28 cellular contexts compared by ENCODE assay signal in the genomic region with DNA sequence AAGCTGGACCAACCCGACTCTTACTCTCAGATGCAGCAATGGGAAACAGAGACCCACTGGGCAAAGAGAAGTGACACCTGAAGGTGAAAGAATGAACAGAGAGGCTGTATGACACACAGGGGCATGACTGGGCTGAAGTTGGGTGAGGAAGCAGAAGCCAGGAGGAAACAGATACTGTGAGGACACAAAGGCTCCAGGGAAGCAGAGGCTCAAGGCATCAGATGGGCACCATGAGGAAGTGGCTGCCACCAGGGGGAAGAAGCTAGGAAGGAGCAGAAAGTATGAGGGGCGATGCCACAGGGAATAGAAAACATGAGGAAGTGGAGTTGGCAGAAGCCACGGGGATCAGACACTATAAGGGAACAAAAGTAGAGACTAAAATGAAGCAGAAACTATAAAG. TPM values are rescaled to one million over a fixed set of nuclear protein-coding genes. Genes with fewer than 3 reads are reported as not detected.
DNase-seq lines count a peak whose midpoint lies in the region; ATAC-seq, FAIRE-seq and TF ChIP-seq lines count a peak whose summit lies in the region.
"Had no signal": no experiment of that assay in that cellular context is flagged by ENCODE, and none has a peak within 500 bp of the region (broad histone marks: within the 10 kb centered on the region; RNA-seq: fewer than 3 reads in every experiment).

No MANE protein-coding gene starts in this region.

- no peaks in the 10 kb centered on the region for H3K4me1 Mint-ChIP-seq in nephron progenitor cell
- H3K4me1 Mint-ChIP-seq: CD8-positive, alpha-beta memory T cell had no signal

- no peak overlapping the region for H2BK12ac ChIP-seq in H1 (ENCODE audit: low read depth, low read length)

- no peak overlapping the region for H2BK5ac ChIP-seq in H1 (ENCODE audit: low read depth, low read length)

- no peaks in the 10 kb centered on the region for H3K9me3 ChIP-seq in HEK293 (ENCODE audit: control insufficient read depth, insufficient read depth, low read depth, low read length)
- peaks cover 8 to 10% of the 10 kb centered on the region in 2 experiments for H3K9me3 ChIP-seq in H1 (ENCODE audit: insufficient read depth in 2 of 2, low read depth in 1 of 2, low read length in 1 of 2)
- no peaks in the 10 kb centered on the region for H3K9me3 ChIP-seq in tibial artery

- H3K79me2 ChIP-seq in H1 (ENCODE audit: control insufficient read depth in 1 of 2, insufficient read depth in 2 of 2, low read length in 2 of 2), result no peaks in the 10 kb centered on the region

- no peak overlapping the region for H2AFZ ChIP-seq in H1 (ENCODE audit: low read length)

- H3K23me2 ChIP-seq in H1 (ENCODE audit: low read depth, low read length), result no peaks in the 10 kb centered on the region

- H4K5ac ChIP-seq in H1 (ENCODE audit: insufficient read length, low read depth, low read length), result no peak overlapping the region

- H3K18ac ChIP-seq in H1 (ENCODE audit: extremely low read depth, low read length), result no peak overlapping the region

- H4K8ac ChIP-seq in H1 (ENCODE audit: extremely low read depth, insufficient read depth, low read length), result no peak overlapping the region

- H3K27ac ChIP-seq in HEK293 (ENCODE audit: extremely low read depth, low read depth, low read length), result no peak overlapping the region
- H3K27ac ChIP-seq in H1 (ENCODE audit: low read depth, low read length), result no peak overlapping the region
- peak overlapping the region; percentile 43 for H3K27ac ChIP-seq in substantia nigra (ENCODE audit: low read depth, low read length, poor library complexity, severe bottlenecking)
- no peak overlapping the region for H3K27ac ChIP-seq in tibial artery
- H3K27ac ChIP-seq: SJCRH30 had no signal

- 0 out of 2 replicates have a peak overlapping the region, but pooled peaks have one; percentile 0 for H2BK20ac ChIP-seq in H1 (ENCODE audit: low read length)

- H3K4me1 ChIP-seq in HEK293 (ENCODE audit: control insufficient read depth, insufficient read depth, low read length) (no peaks in the 10 kb centered on the region), H1 (replicated peaks in 1 of 4; ENCODE audit: control insufficient read depth in 3 of 4, insufficient read depth in 4 of 4, low read length in 3 of 4) (peaks cover 5 to 17% (median 9%) of the 10 kb centered on the region in 4 experiments; a peak in 6 of 7 replicates), tibial artery (no peaks in the 10 kb centered on the region)
- H3K4me1 ChIP-seq: SJCRH30 had no signal

- TF ChIP-seq POLR2A in H1 (IDR thresholded peaks at IDR 0.05; ENCODE audit: control extremely low read depth in 1 of 2, low read depth in 2 of 2, low read length in 2 of 2), result no peak

- H3K36me3 Mint-ChIP-seq in nephron progenitor cell (ENCODE audit: low read depth), result peaks cover 16% of the 10 kb centered on the region

- H3K4ac ChIP-seq in H1 (replicated peaks; ENCODE audit: insufficient read length, low read depth, low read length), result no peak overlapping the region

- H3K36me3 ChIP-seq in HEK293 (ENCODE audit: control insufficient read depth in 2 of 2, insufficient read depth in 1 of 2, low read length in 2 of 2) (no peaks in the 10 kb centered on the region), H1 (ENCODE audit: control insufficient read depth in 2 of 4, insufficient read depth in 4 of 4, low read length in 3 of 4) (no peaks in the 10 kb centered on the region), tibial artery (no peaks in the 10 kb centered on the region)
- H3K36me3 ChIP-seq: SJCRH30 had no signal

- no peak overlapping the region for H3K14ac ChIP-seq in H1 (ENCODE audit: insufficient read length)

- no peak overlapping the region for H3K4me2 ChIP-seq in H1 (ENCODE audit: insufficient read depth in 1 of 2, low read depth in 2 of 2, low read length in 2 of 2)

- peak; percentile 66 for DNase-seq in MV-4-11 (lab: John Stamatoyannopoulos, UW)
- no peak for DNase-seq in H1 (ENCODE audit: low read depth in 1 of 2, low spot score in 2 of 2)
- no peak for DNase-seq in substantia nigra (lab: John Stamatoyannopoulos, UW)
- DNase-seq in tibial artery, result no peak
- DNase-seq in nephron progenitor cell, result no peak
- DNase-seq: C1 segment of cervical spinal cord; CD8-positive, alpha-beta memory T cell; DMS 273 treated with DMSO at 0.1 percent for 48 hours; DMS79 treated with DMSO at 0.1 percent for 48 hours; GF-D8; IMR-90; KG1; MM.1S; NCI-H1105; NCI-H1436 treated with DMSO at 0.1 percent for 48 hours; NCI-H187 treated with DMSO at 0.1 percent for 48 hours; NCI-H2107; NCI-H446; NCI-H524 treated with DMSO at 0.1 percent for 48 hours; NCI-H774; SJCRH30 had no signal

- CTCF ChIA-PET in HEK293 (lab: Yijun Ruan, JAX) (no interaction called here), H1 (lab: Charles Lee; ENCODE audit: partially characterized antibody) (interaction anchor here (0.5 to 4.4 kb wide), 12 partner anchors 9 to 68 kb away, joined by 3 to 17 read pairs (median 4); no protein-coding TSS in a partner anchor)

- WGBS in H1 (ENCODE audit: extremely low coverage in 1 of 2, insufficient coverage in 1 of 2, insufficient read length in 1 of 2, insufficient replicate concordance in 2 of 2, low coverage in 1 of 2, low lambda C conversion rate in 2 of 2, missing lambda C conversion rate in 1 of 2), 2 experiments, result 81% methylated on average over 3 of the region's 3 CpGs; no CpG with 5 or more reads in 1 of the 2 experiments

- no peak overlapping the region for H3K4me3 Mint-ChIP-seq in nephron progenitor cell
- H3K4me3 Mint-ChIP-seq: CD8-positive, alpha-beta memory T cell had no signal

- no peak for TF ChIP-seq RAD21 in H1 (IDR thresholded peaks at IDR 0.05 in 1 of 2, conservative IDR thresholded peaks at IDR 0.05 in 1 of 2; ENCODE audit: low read depth in 2 of 2, low read length in 2 of 2)

- no peak for TF ChIP-seq EP300 in H1 (IDR thresholded peaks at IDR 0.05; ENCODE audit: borderline replicate concordance in 1 of 2, low read depth in 2 of 2, low read length in 2 of 2)

- H3K23ac ChIP-seq in H1 (ENCODE audit: insufficient read length), result no peak overlapping the region

- no peak overlapping the region for H3K4me3 ChIP-seq in HEK293 (ENCODE audit: low read depth, low read length)
- H3K4me3 ChIP-seq in H1 (ENCODE audit: extremely low read depth in 1 of 4, insufficient read depth in 2 of 4, low read depth in 3 of 4, low read length in 4 of 4), result no peak overlapping the region
- H3K4me3 ChIP-seq in tibial artery, result no peak overlapping the region
- H3K4me3 ChIP-seq: SJCRH30 had no signal

- FAIRE-seq in H1 (lab: Jason Lieb, UNC), result no peak
- FAIRE-seq: GM12891, RCC 7860 had no signal

- no peak overlapping the region for H2BK15ac ChIP-seq in H1 (ENCODE audit: low read length)

- no peak overlapping the region for H2AK5ac ChIP-seq in H1 (ENCODE audit: low read depth, low read length)

- intact Hi-C loops in tibial artery (cut with DNase I; ENCODE audit: low total_unique reads), result no loop called here

- POLR2A ChIA-PET in HEK293 (lab: Yijun Ruan, JAX) (no interaction called here), H1 (lab: Charles Lee; ENCODE audit: partially characterized antibody) (interaction anchor here (1.1 to 1.6 kb wide), 4 partner anchors 8 to 102 kb away, joined by 3 to 7 read pairs (median 4); partner anchors contain the start of gene SLC13A3)

- no peaks in the 10 kb centered on the region for H4K20me1 ChIP-seq in H1 (replicated peaks in 1 of 2; ENCODE audit: control insufficient read depth in 1 of 2, insufficient read depth in 2 of 2, low read length in 2 of 2)

- no peak overlapping the region for H3K56ac ChIP-seq in H1 (replicated peaks; ENCODE audit: insufficient read length, low read depth, low read length)

- peaks cover 13% of the 10 kb centered on the region for H3K9me3 Mint-ChIP-seq in nephron progenitor cell
- H3K9me3 Mint-ChIP-seq: CD8-positive, alpha-beta memory T cell had no signal

- no peak overlapping the region for H4K91ac ChIP-seq in H1 (replicated peaks; ENCODE audit: insufficient read length, low read length)

- H3K9ac ChIP-seq in H1 (replicated peaks in 1 of 4; ENCODE audit: extremely low read depth in 1 of 4, low read depth in 3 of 4, low read length in 3 of 4), result no peak overlapping the region

- H2BK120ac ChIP-seq in H1 (replicated peaks; ENCODE audit: low read depth, low read length), result no peak overlapping the region

- TF ChIP-seq CTCF in HEK293 (tag by site-specific recombination; IDR thresholded peaks at IDR 0.05) (0 out of 2 replicates have a peak, but pooled peaks have one; percentile 8), H1 (IDR thresholded peaks at IDR 0.05; ENCODE audit: control extremely low read depth in 1 of 3, insufficient read depth in 1 of 3, low read depth in 1 of 3, low read length in 3 of 3) (no peak), tibial artery (IDR thresholded peaks at IDR 0.05) (no peak), nephron progenitor cell (IDR thresholded peaks at IDR 0.05) (no peak)

- H3K27me3 ChIP-seq in H1 (replicated peaks in 1 of 4; ENCODE audit: control insufficient read depth in 3 of 4, extremely low read depth in 1 of 4, insufficient read depth in 3 of 4, low read length in 3 of 4), result no peaks in the 10 kb centered on the region
- no peaks in the 10 kb centered on the region for H3K27me3 ChIP-seq in tibial artery

- no peak overlapping the region for H3K27ac Mint-ChIP-seq in nephron progenitor cell

- H3K79me1 ChIP-seq in H1 (ENCODE audit: low read depth, low read length), result no peaks in the 10 kb centered on the region

- no peak for ATAC-seq in GM18907 (IDR thresholded peaks at IDR 0.05; ENCODE audit: unreplicated experiment)
- ATAC-seq: Right ventricle myocardium inferior had no signal

- no peaks in the 10 kb centered on the region for H3K27me3 Mint-ChIP-seq in nephron progenitor cell (ENCODE audit: low read depth, poor library complexity)

TF ChIP-seq in HEK293, 187 proteins besides CTCF, POLR2A, EP300 and RAD21 (continues in another document):
- no peak for TF ChIP-seq ZNF121 (tag by site-specific recombination; IDR thresholded peaks at IDR 0.05)

TF ChIP-seq in H1, 55 proteins besides CTCF, POLR2A, EP300 and RAD21 (continues in another document):
- TF ChIP-seq, protein P1, sequence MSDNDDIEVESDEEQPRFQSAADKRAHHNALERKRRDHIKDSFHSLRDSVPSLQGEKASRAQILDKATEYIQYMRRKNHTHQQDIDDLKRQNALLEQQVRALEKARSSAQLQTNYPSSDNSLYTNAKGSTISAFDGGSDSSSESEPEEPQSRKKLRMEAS (IDR thresholded peaks at IDR 0.05), result no peak
- TF ChIP-seq ASH2L (IDR thresholded peaks at IDR 0.05; ENCODE audit: low read length) (no peak), EZH2 (IDR thresholded peaks at IDR 0.05; ENCODE audit: low read depth, low read length, severe bottlenecking) (no peak), CTBP2 (IDR thresholded peaks at IDR 0.05; ENCODE audit: borderline replicate concordance, insufficient read depth, insufficient read length, low read length) (no peak)

RNA-seq across cellular contexts. Expression of gene OCSTAMP, which starts 30.9 kb away (rescaled TPM):
- 0.13 and 0.25 TPM in 2 replicates for total RNA-seq in H1 (2021; fragmentation: NEBNext Ultra II Directional; extraction: Animal tissue kit (Norgen Biotek cat#: 25700))
- 0.09 and 0.14 TPM in 2 replicates for polyA plus RNA-seq in H1 (2011; rRNA removed)
- 0.12 TPM for polyA plus RNA-seq in H1 (2011; cell fraction: cytosol; rRNA removed)
- not detected for polyA plus RNA-seq in H1 (2011; cell fraction: nucleus; rRNA removed)
- 0.08 to 0.10 TPM (median 0.08 TPM) in 3 of 4 replicates, not detected in the other for polyA plus RNA-seq in H1 (2012, experiment 1 of 2)
- polyA plus RNA-seq in H1 (2012, experiment 2 of 2), result 0.10 TPM
- polyA plus RNA-seq in H1 (2013, experiment 1 of 2), result 0.18 TPM
- polyA plus RNA-seq in H1 (2013, experiment 2 of 2), result 0.18 TPM
- polyA minus RNA-seq in H1 (2011; rRNA and poly(A)+ RNA removed), result not detected in 2 replicates
- polyA minus RNA-seq in H1 (2011; cell fraction: cytosol; rRNA and poly(A)+ RNA removed), result not detected
- 0.60 TPM for polyA minus RNA-seq in H1 (2011; cell fraction: nucleus; rRNA and poly(A)+ RNA removed)
- total RNA-seq: A673; CD8-positive, alpha-beta memory T cell; H4; IMR-90; Right ventricle myocardium inferior; SJCRH30 had no signal
- polyA plus RNA-seq: CD8-positive, alpha-beta memory T cell; IMR-90 had no signal

Comparison
In these comparisons a context has a peak if more than half of its experiments do, and no peak if none do; other contexts are left out.
1. Of the 6 proteins assayed by ChIP-seq in both HEK293 and H1: peak only in HEK293: CTCF; only in H1: none; in both: none; in neither: 5.